8 cellular contexts compared by ENCODE assay signal in genomic region chr12:6604254-6605029, GRCh38. TPM values are rescaled to one million over a fixed set of nuclear protein-coding genes. Genes with fewer than 3 reads are reported as not detected.
DNase-seq lines count a peak whose midpoint lies in the region; ATAC-seq and TF ChIP-seq lines count a peak whose summit lies in the region.

No MANE protein-coding gene starts in this region.

- ATAC-seq in GM18498 (IDR thresholded peaks at IDR 0.05; ENCODE audit: unreplicated experiment) (no peak), GM21390 (IDR thresholded peaks at IDR 0.05; ENCODE audit: unreplicated experiment) (no peak), mucosa of descending colon (no peak)

- DNase-seq in GM12865 (ENCODE audit: low read depth) = no peak
- DNase-seq in SK-N-MC (ENCODE audit: low read depth, low spot score) = no peak
- DNase-seq in fibroblast of mammary gland (ENCODE audit: low read depth) = peak; percentile 65
- no peak for DNase-seq in skeletal muscle cell (ENCODE audit: low read depth)
- no peak for DNase-seq in cortex of kidney (lab: John Stamatoyannopoulos, UW)
- no peak for DNase-seq in mucosa of descending colon

- H3K9ac ChIP-seq in SK-N-MC (ENCODE audit: insufficient read length) = peak overlapping the region; percentile 72

- peaks cover 47% of the 10 kb centered on the region for H3K36me3 ChIP-seq in SK-N-MC (ENCODE audit: insufficient read depth, low read length)
- peaks cover 11% of the 10 kb centered on the region for H3K36me3 ChIP-seq in mucosa of descending colon (ENCODE audit: low read depth)

- H3K9me3 ChIP-seq in SK-N-MC (ENCODE audit: low read depth, low read length) (no peaks in the 10 kb centered on the region), mucosa of descending colon (no peaks in the 10 kb centered on the region)

- intact Hi-C loops in mucosa of descending colon (cut with DNase I, micrococcal nuclease) = no loop called here

- no peak overlapping the region for H3K27ac ChIP-seq in SK-N-MC

- TF ChIP-seq CTCF in GM12865 (IDR thresholded peaks at IDR 0.05; ENCODE audit: insufficient read depth, low read depth, low read length, missing control alignments) = no peak
- TF ChIP-seq CTCF in fibroblast of mammary gland (conservative IDR thresholded peaks at IDR 0.05; ENCODE audit: control insufficient read depth, insufficient read depth, low read depth, low read length) = no peak
- no peak for TF ChIP-seq CTCF in mucosa of descending colon (IDR thresholded peaks at IDR 0.05)

- peaks cover 27% of the 10 kb centered on the region for H3K4me1 ChIP-seq in mucosa of descending colon (ENCODE audit: low read depth)

- H3K4me3 ChIP-seq in GM12865 (ENCODE audit: low read depth, low read length) (peak overlapping the region; percentile 92), SK-N-MC (peak overlapping the region; percentile 79), fibroblast of mammary gland (ENCODE audit: control insufficient read depth, low read depth, low read length) (peak overlapping the region; percentile 84), skeletal muscle cell (ENCODE audit: low read depth, low read length) (peak overlapping the region; percentile 83), mucosa of descending colon (no peak overlapping the region)

RNA-seq across cellular contexts. Expression of gene CHD4, which starts 2.7 kb away (rescaled TPM):
- total RNA-seq in mucosa of descending colon = 100 to 1,000 TPM; 127 to 243 (median 149) TPM

RNA-seq across cellular contexts. Expression of gene LPAR5, which starts 31.3 kb away (rescaled TPM):
- 10 to 100 TPM; 12.0 to 30.5 (median 22.7) TPM for total RNA-seq in mucosa of descending colon

RNA-seq across cellular contexts. Expression of gene NOP2, which starts 36.4 kb away (rescaled TPM):
- total RNA-seq in mucosa of descending colon = 10 to 100 TPM; 26.1 to 32.4 (median 26.6) TPM

RNA-seq across cellular contexts. Expression of gene ACRBP, which starts 42.8 kb away (rescaled TPM):
- total RNA-seq in mucosa of descending colon = 1 to 10 TPM; 1.4 to 3.0 (median 2.2) TPM

RNA-seq across cellular contexts. Expression of gene IFFO1, which starts 48.6 kb away (rescaled TPM):
- 10 to 100 TPM in 1 of 3 donors, 1 to 10 TPM in 2; 3.6 to 22.4 (median 8.2) TPM for total RNA-seq in mucosa of descending colon
